ENCODE assay signal across 1 cellular context in genomic region chr11:65323813-65324212, GRCh38.
A peak's percentile ranks its signal among the peaks of the same experiment; 100 is the strongest.
TF ChIP-seq lines count a peak whose summit lies in the region.

No MANE protein-coding gene starts in this region.

TF ChIP-seq in HepG2, 621 proteins besides CTCF, POLR2A, EP300 and RAD21:
- TF ChIP-seq TARDBP (CRISPR knock-in tag; IDR thresholded peaks at IDR 0.05) (no peak), AGO1 (IDR thresholded peaks at IDR 0.05; ENCODE audit: low read depth, low read length, poor library complexity, severe bottlenecking) (peak; percentile 39), PAF1 (CRISPR knock-in tag; IDR thresholded peaks at IDR 0.05) (peak; percentile 60; the same call in 1 of the 2 replicates), IKZF1 (IDR thresholded peaks at IDR 0.05) (no peak), SP1 (IDR thresholded peaks at IDR 0.05) (no peak), SP1 (CRISPR knock-in tag; IDR thresholded peaks at IDR 0.05) (0 out of 2 replicates have a peak, but pooled peaks have one; percentile 21), SUZ12 (IDR thresholded peaks at IDR 0.05; ENCODE audit: low read depth, low read length) (no peak), ZC3H13 (CRISPR knock-in tag; IDR thresholded peaks at IDR 0.05) (peak; percentile 83), ZNF768 (CRISPR knock-in tag; IDR thresholded peaks at IDR 0.05) (0 out of 2 replicates have a peak, but pooled peaks have one; percentile 26), AGO2 (optimal IDR thresholded peaks at IDR 0.05; ENCODE audit: low read depth, low read length) (peak; percentile 94), DRAP1 (CRISPR knock-in tag; IDR thresholded peaks at IDR 0.05) (no peak), ZFP36L1 (CRISPR knock-in tag; IDR thresholded peaks at IDR 0.05) (no peak), POLR2G (IDR thresholded peaks at IDR 0.05; ENCODE audit: low read depth, low read length) (peak; percentile 51; the same call in 1 of the 2 replicates)
TF ChIP-seq in HepG2: peak in this region for 7.
